ENCODE assay signal across 13 cellular contexts in genomic region chrX:154825586-154825985, GRCh38. TPM values are rescaled to one million over a fixed set of nuclear protein-coding genes. Genes with fewer than 3 reads are reported as not detected.
"Had no signal": no experiment of that assay in that cellular context is flagged by ENCODE, and none has a peak within 500 bp of the region (broad histone marks: within the 10 kb centered on the region; RNA-seq: fewer than 3 reads in every experiment).

No MANE protein-coding gene starts in this region.

RNA-seq across cellular contexts. Expression of gene SMIM9, which starts 8.9 kb away (rescaled TPM):
- total RNA-seq: stomach, subcutaneous adipose tissue, suprapubic skin, temporal lobe, thoracic aorta, thyroid gland, tibial nerve, transverse colon, upper lobe of right lung, ureter, urinary bladder, uterus, vagina had no signal
- polyA plus RNA-seq: stomach, urinary bladder had no signal
